In genomic region chr20:3452690-3453089, GRCh38 we compare ENCODE assay signal across 1 cellular context.
TF ChIP-seq lines count a peak whose summit lies in the region.

No MANE protein-coding gene starts in this region.

TF ChIP-seq in K562, 482 proteins besides CTCF, POLR2A, EP300 and RAD21:
- TF ChIP-seq FOSL1 (tag; conservative IDR thresholded peaks at IDR 0.05): peak; percentile 70
- peak; percentile 60 for TF ChIP-seq HMBOX1 (IDR thresholded peaks at IDR 0.05)
- no peak for TF ChIP-seq GATAD2B (IDR thresholded peaks at IDR 0.05; ENCODE audit: borderline replicate concordance)
